ENCODE assay signal across 7 cellular contexts in genomic region chr12:2034633-2035420, GRCh38. TPM values are rescaled to one million over a fixed set of nuclear protein-coding genes. Genes with fewer than 3 reads are reported as not detected.
DNase-seq lines count a peak whose midpoint lies in the region; ATAC-seq lines count a peak whose summit lies in the region.

No MANE protein-coding gene starts in this region.

- peak overlapping the region; percentile 29 for H3K27ac Mint-ChIP-seq in activated CD8-positive, alpha-beta T cell treated with anti-CD3 and anti-CD28 coated beads, Interleukin-2, amount 10 ng/mL, durations not matched to agents 7 days and 5 days

- no peaks in the 10 kb centered on the region for H3K9me3 Mint-ChIP-seq in activated CD8-positive, alpha-beta T cell treated with anti-CD3 and anti-CD28 coated beads, Interleukin-2, amount 10 ng/mL, durations not matched to agents 7 days and 5 days (ENCODE audit: insufficient read depth)

- H3K4me1 Mint-ChIP-seq in activated CD8-positive, alpha-beta T cell treated with anti-CD3 and anti-CD28 coated beads, Interleukin-2, amount 10 ng/mL, durations not matched to agents 7 days and 5 days (ENCODE audit: low read depth) = peaks cover 11% of the 10 kb centered on the region

- CTCF ChIA-PET in activated CD8-positive, alpha-beta T cell treated with anti-CD3 and anti-CD28 coated beads, Interleukin-2, amount 10 ng/mL, durations not matched to agents 7 days and 5 days (lab: Charles Lee) = interaction anchor here (0.7 to 2.2 kb wide), 17 partner anchors 9 to 400 kb away, joined by 3 to 15 read pairs (median 5); partner anchors contain the start of gene DCP1B

- ATAC-seq in GM18498 (IDR thresholded peaks at IDR 0.05; ENCODE audit: unreplicated experiment) (peak; percentile 79), HG03342 (IDR thresholded peaks at IDR 0.05; ENCODE audit: unreplicated experiment) (peak; percentile 88)
- peak; percentile 99 for ATAC-seq in activated CD8-positive, alpha-beta T cell treated with anti-CD3 and anti-CD28 coated beads, Interleukin-2, amount 10 ng/mL, durations not matched to agents 7 days and 5 days

- H3K4me3 Mint-ChIP-seq in activated CD8-positive, alpha-beta T cell treated with anti-CD3 and anti-CD28 coated beads, Interleukin-2, amount 10 ng/mL, durations not matched to agents 7 days and 5 days = peak overlapping the region; percentile 45

- H3K36me3 Mint-ChIP-seq in activated CD8-positive, alpha-beta T cell treated with anti-CD3 and anti-CD28 coated beads, Interleukin-2, amount 10 ng/mL, durations not matched to agents 7 days and 5 days (ENCODE audit: low read depth) = no peaks in the 10 kb centered on the region

- POLR2A ChIA-PET in activated CD8-positive, alpha-beta T cell treated with anti-CD3 and anti-CD28 coated beads, Interleukin-2, amount 10 ng/mL, durations not matched to agents 7 days and 5 days (lab: Charles Lee) = interaction anchor here (0.6 kb wide), 1 partner anchor 364 kb away, joined by 3 read pairs; no protein-coding TSS in a partner anchor

- H3K27me3 Mint-ChIP-seq in activated CD8-positive, alpha-beta T cell treated with anti-CD3 and anti-CD28 coated beads, Interleukin-2, amount 10 ng/mL, durations not matched to agents 7 days and 5 days (ENCODE audit: low read depth) = peaks cover 53% of the 10 kb centered on the region

- DNase-seq in NCI-H748 (lab: John Stamatoyannopoulos, UW; ENCODE audit: unreplicated experiment) = peak; percentile 89
- peak; percentile 88 for DNase-seq in activated CD8-positive, alpha-beta T cell treated with anti-CD3 and anti-CD28 coated beads, Interleukin-2, amount 10 ng/mL, durations not matched to agents 7 days and 5 days
- DNase-seq in effector CD8-positive, alpha-beta T cell (lab: John Stamatoyannopoulos, UW) = peak; percentile 67
- DNase-seq in medulla oblongata (ENCODE audit: extremely low spot score) = peak; percentile 89
- peak; percentile 73 to 85 (median 78) for DNase-seq in stimulated activated CD4-positive, alpha-beta T cell treated with anti-CD3 and anti-CD28 coated beads, TNF-alpha, amount 100 ng/mL, for 4 hours (ENCODE audit: low read depth in 3 of 3)

RNA-seq across cellular contexts. Expression of gene CACNA1C, which starts 18.0 kb away (rescaled TPM):
- under 1 TPM; 0.08 TPM for total RNA-seq in activated CD8-positive, alpha-beta T cell treated with anti-CD3 and anti-CD28 coated beads, Interleukin-2, amount 10 ng/mL, durations not matched to agents 7 days and 5 days

RNA-seq across cellular contexts. Expression of gene DCP1B, which starts 30.6 kb away (rescaled TPM):
- total RNA-seq in activated CD8-positive, alpha-beta T cell treated with anti-CD3 and anti-CD28 coated beads, Interleukin-2, amount 10 ng/mL, durations not matched to agents 7 days and 5 days = 10 to 100 TPM; 12.8 to 13.3 TPM

Comparison
In these comparisons a context has a peak if more than half of its experiments do, and no peak if none do; other contexts are left out.
1. Peak in every context shown above with its lines: DNase-seq and ATAC-seq.